In genomic region chr2:41540268-41540963, GRCh38 we compare ENCODE assay signal across 17 cellular contexts.
"Had no signal": no experiment of that assay in that cellular context is flagged by ENCODE, and none has a peak within 500 bp of the region (broad histone marks: within the 10 kb centered on the region; RNA-seq: fewer than 3 reads in every experiment).

No MANE protein-coding gene starts in this region.

- H3K4me1 ChIP-seq: body of pancreas, left ventricle myocardium inferior, vagina had no signal

- H3K4me3 ChIP-seq: body of pancreas, cardiac muscle cell, left ventricle myocardium inferior, smooth muscle cell, vagina had no signal

- H3K4me2 ChIP-seq: smooth muscle cell had no signal

- H3K27me3 ChIP-seq: body of pancreas, cardiac muscle cell, vagina had no signal

- ATAC-seq: body of pancreas; natural killer cell treated with Interleukin-12 subunit alpha and Interleukin-12 subunit beta and Interleukin-15 and Interleukin-18, amount 100 ng/mL, for 72 hours; sciatic nerve; stimulated activated memory B cell treated with anti-CD40 and anti-IgM and Interleukin-4, amounts not matched to agents 10 μg/mL and 1 μg/mL and 100 μg/mL, for 72 hours; WTC11 had no signal

- DNase-seq: activated gamma-delta T cell treated with Interleukin-2 at 50 U/mL for 16 hours; activated T-cell treated with anti-CD3 and anti-CD28 coated beads, Interleukin-2, amount 50 U/mL, for 1 hour; anterior cingulate cortex; body of pancreas; cortex of kidney; endodermal cell; kidney; left ventricle myocardium inferior; stimulated activated CD4-positive, alpha-beta T cell treated with anti-CD3 and anti-CD28 coated beads, Interleukin-15, amount 100 ng/mL, for 24 hours had no signal

- H3K9me3 ChIP-seq: body of pancreas, left ventricle myocardium inferior, vagina had no signal

- H3K27ac ChIP-seq: body of pancreas, cardiac muscle cell, epithelial cell of prostate, left ventricle myocardium inferior, vagina had no signal

- H3K36me3 ChIP-seq: cardiac muscle cell, left ventricle myocardium inferior, vagina had no signal
